9 cellular contexts compared by ENCODE assay signal in genomic region chr1:180953291-180953747, GRCh38. TPM values are rescaled to one million over a fixed set of nuclear protein-coding genes. Genes with fewer than 3 reads are reported as not detected.
DNase-seq lines count a peak whose midpoint lies in the region; ATAC-seq, FAIRE-seq and TF ChIP-seq lines count a peak whose summit lies in the region.
"Had no signal": no experiment of that assay in that cellular context is flagged by ENCODE, and none has a peak within 500 bp of the region (broad histone marks: within the 10 kb centered on the region; RNA-seq: fewer than 3 reads in every experiment).

No MANE protein-coding gene starts in this region.

- DNase-seq in D341Med (ENCODE audit: low spot score), result peak; percentile 37
- DNase-seq in LNCaP clone FGC (ENCODE audit: low read depth), result peak; percentile 1
- DNase-seq in bronchial epithelial cell (ENCODE audit: low read depth), result peak; percentile 76
- peak in 1 of 9 donors; percentile 15 for DNase-seq in naive thymus-derived CD4-positive, alpha-beta T cell
- DNase-seq in NCI-H2081 (lab: John Stamatoyannopoulos, UW), result no peak
- no peak for DNase-seq in mucosa of gallbladder (ENCODE audit: low spot score)

- no peak for TF ChIP-seq CTCF in LNCaP clone FGC (IDR thresholded peaks at IDR 0.05; ENCODE audit: control insufficient read depth, extremely low read depth, insufficient read depth)
- no peak for TF ChIP-seq CTCF in bronchial epithelial cell (IDR thresholded peaks at IDR 0.05; ENCODE audit: insufficient read depth, low read length, severe bottlenecking)

- no peaks in the 10 kb centered on the region for H3K27me3 ChIP-seq in bronchial epithelial cell (ENCODE audit: control insufficient read depth, insufficient read depth, low read length)
- no peaks in the 10 kb centered on the region for H3K27me3 ChIP-seq in naive thymus-derived CD4-positive, alpha-beta T cell (ENCODE audit: control insufficient read depth in 2 of 2, insufficient read depth in 2 of 2, low read length in 2 of 2)

- H3K9me3 ChIP-seq in naive thymus-derived CD4-positive, alpha-beta T cell (ENCODE audit: control insufficient read depth in 2 of 3, low read length in 3 of 3), result peaks cover 0 to under 1% (median 0%) of the 10 kb centered on the region in 3 experiments

- H3K4me1 ChIP-seq in naive thymus-derived CD4-positive, alpha-beta T cell (ENCODE audit: control insufficient read depth in 2 of 2, insufficient read depth in 2 of 2, low read length in 2 of 2), result peaks cover 0 to 6% of the 10 kb centered on the region in 2 donors

- H3K36me3 Mint-ChIP-seq in naive thymus-derived CD4-positive, alpha-beta T cell, result peaks cover 3 to 14% (median 12%) of the 10 kb centered on the region in 5 donors

- no peaks in the 10 kb centered on the region for H3K27me3 Mint-ChIP-seq in naive thymus-derived CD4-positive, alpha-beta T cell

- peak overlapping the region in 4 of 9 donors; percentile 47 to 82 (median 73) for H3K27ac Mint-ChIP-seq in naive thymus-derived CD4-positive, alpha-beta T cell

- peak; percentile 30 for ATAC-seq in GM19467 (IDR thresholded peaks at IDR 0.05; ENCODE audit: unreplicated experiment)
- no peak for ATAC-seq in naive thymus-derived CD4-positive, alpha-beta T cell
- ATAC-seq in HG02973 (IDR thresholded peaks at IDR 0.05; ENCODE audit: unreplicated experiment), result no peak

- FAIRE-seq in bronchial epithelial cell (lab: Jason Lieb, UNC), result no peak
- FAIRE-seq: islet of Langerhans had no signal

- CTCF ChIA-PET in naive thymus-derived CD4-positive, alpha-beta T cell (lab: Charles Lee), result no interaction called here

- POLR2A ChIA-PET in naive thymus-derived CD4-positive, alpha-beta T cell (lab: Charles Lee), result no interaction called here

- H3K27ac ChIP-seq in naive thymus-derived CD4-positive, alpha-beta T cell (ENCODE audit: low read depth, low read length), result no peak overlapping the region

- peaks cover 0 to 6% (median under 1%) of the 10 kb centered on the region in 11 donors for H3K9me3 Mint-ChIP-seq in naive thymus-derived CD4-positive, alpha-beta T cell

- intact Hi-C loops in naive thymus-derived CD4-positive, alpha-beta T cell (cut with micrococcal nuclease), result loop anchor here (2.0 to 5.0 kb wide), 2 partner anchors 69 to 321 kb away; partner anchors contain the start of genes STX6 (in 1 of the 2) and XPR1 (in 1 of the 2)

- peak overlapping the region; percentile 68 to 87 (median 80) for H3K4me3 Mint-ChIP-seq in naive thymus-derived CD4-positive, alpha-beta T cell

- peaks cover 9% of the 10 kb centered on the region for H3K36me3 ChIP-seq in bronchial epithelial cell (ENCODE audit: control insufficient read depth, insufficient read depth, low read length)
- H3K36me3 ChIP-seq in naive thymus-derived CD4-positive, alpha-beta T cell (ENCODE audit: control insufficient read depth in 2 of 3, insufficient read depth in 3 of 3, low read length in 3 of 3), result peaks cover 0 to 1% (median 0%) of the 10 kb centered on the region in 3 experiments

- H3K4me3 ChIP-seq in LNCaP clone FGC (ENCODE audit: low read depth, low read length) (no peak overlapping the region), bronchial epithelial cell (ENCODE audit: low read depth, low read length) (peak overlapping the region; percentile 39)
- peak overlapping the region; percentile 59 for H3K4me3 ChIP-seq in naive thymus-derived CD4-positive, alpha-beta T cell (ENCODE audit: low read length)

- peaks cover 0 to 12% (median 4%) of the 10 kb centered on the region in 7 donors for H3K4me1 Mint-ChIP-seq in naive thymus-derived CD4-positive, alpha-beta T cell

RNA-seq across cellular contexts. Expression of gene KIAA1614, which starts 40.6 kb away (rescaled TPM):
- total RNA-seq in bronchial epithelial cell (0.38 and 0.79 TPM in 2 replicates), mucosa of gallbladder (7.7 TPM)
- under 1 TPM in 4 of 5 experiments, not detected in 1; 0.13 to 0.31 (median 0.20) TPM for total RNA-seq in naive thymus-derived CD4-positive, alpha-beta T cell
- polyA plus RNA-seq in naive thymus-derived CD4-positive, alpha-beta T cell, result under 1 TPM; 0.03 to 0.12 TPM

Comparison
In these comparisons a context has a peak if more than half of its experiments do, and no peak if none do; other contexts are left out.
1. DNase-seq: peak in D341Med (single experiment), LNCaP clone FGC (single experiment) and bronchial epithelial cell (single experiment); none in NCI-H2081 (0 of 2) and mucosa of gallbladder (single experiment).